15 cellular contexts compared by ENCODE assay signal in the genomic region with DNA sequence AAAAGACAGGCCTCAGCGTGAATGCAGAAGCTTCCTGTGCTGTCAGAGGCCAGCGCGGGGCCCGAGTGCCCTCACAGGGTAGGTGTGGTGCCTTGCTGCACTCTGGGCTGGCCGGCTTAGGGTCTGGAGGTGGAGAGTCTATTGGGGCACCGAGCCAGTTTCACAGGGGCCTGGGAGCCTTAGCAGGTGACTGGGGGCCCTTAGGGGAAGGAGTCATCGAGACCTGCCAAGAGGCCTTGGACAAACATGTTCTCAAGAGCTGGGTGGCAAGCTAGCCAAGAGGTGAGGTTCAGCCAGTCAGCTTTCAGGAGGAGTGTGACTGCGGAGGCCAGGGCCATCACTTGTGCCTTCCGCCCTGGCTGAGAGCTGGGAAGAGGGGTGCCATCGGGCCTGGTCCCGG. TPM values are rescaled to one million over a fixed set of nuclear protein-coding genes. Genes with fewer than 3 reads are reported as not detected.
"Had no signal": no experiment of that assay in that cellular context is flagged by ENCODE, and none has a peak within 500 bp of the region (broad histone marks: within the 10 kb centered on the region; RNA-seq: fewer than 3 reads in every experiment).

No MANE protein-coding gene starts in this region.

RNA-seq across cellular contexts. Expression of a gene that starts 26.1 kb away (rescaled TPM):
- total RNA-seq: activated CD4-positive, alpha-beta memory T cell treated with anti-CD3 and anti-CD28 coated beads for 36 hours; activated CD4-positive, alpha-beta T cell treated with anti-CD3 and anti-CD28 coated beads for 36 hours; activated CD8-positive, alpha-beta memory T cell treated with anti-CD3 and anti-CD28 coated beads for 36 hours; activated CD8-positive, alpha-beta T cell treated with anti-CD3 and anti-CD28 coated beads for 36 hours; activated naive CD4-positive, alpha-beta T cell treated with anti-CD3 and anti-CD28 coated beads for 36 hours; activated naive CD4-positive, alpha-beta T cell treated with anti-CD3 and anti-CD28 coated beads, Interleukin-2, amount 50 U/mL, for 72 hours; activated naive CD8-positive, alpha-beta T cell treated with anti-CD3 and anti-CD28 coated beads for 36 hours; activated T-cell treated with anti-CD3 and anti-CD28 coated beads, Interleukin-2, amount 50 U/mL, for 4 hours; activated T-cell treated with anti-CD3 and anti-CD28 coated beads, Interleukin-2, amount 50 U/mL, for 72 hours; activated T-helper 1 cell treated with anti-CD3 and anti-CD28 coated beads, Interleukin-12 subunit alpha, Interleukin-12 subunit beta, Interleukin-2, Interleukin-4 antibody, amounts not matched to agents 30 ng/mL and 10 ng/mL and 1 ng/mL, durations not matched to agents 14 hours and 24 hours and 36 hours; activated T-helper 17 cell treated with anti-CD3 and anti-CD28 coated beads, Interleukin-2, amount 50 U/mL, for 72 hours; T-cell; T-helper 1 cell treated with Interleukin-12 subunit alpha and Interleukin-12 subunit beta and Interleukin-4 antibody, amounts not matched to agents 30 ng/mL and 1 ng/mL, for 36 hours; T-helper 17 cell; T-helper 2 cell treated with Interferon-gamma antibody and Interleukin-4, amounts not matched to agents 100 ng/mL and 5 ng/mL, for 36 hours had no signal
